Comparison of ENCODE assay signal across 12 cellular contexts in genomic region chr2:203360833-203361430, GRCh38. TPM values are rescaled to one million over a fixed set of nuclear protein-coding genes. Genes with fewer than 3 reads are reported as not detected.
DNase-seq lines count a peak whose midpoint lies in the region; ATAC-seq and TF ChIP-seq lines count a peak whose summit lies in the region.
"Had no signal": no experiment of that assay in that cellular context is flagged by ENCODE, and none has a peak within 500 bp of the region (broad histone marks: within the 10 kb centered on the region; RNA-seq: fewer than 3 reads in every experiment).

No MANE protein-coding gene starts in this region.

- TF ChIP-seq CTCF in gastroesophageal sphincter (IDR thresholded peaks at IDR 0.05), result no peak
- no peak for TF ChIP-seq CTCF in GM13977 (IDR thresholded peaks at IDR 0.05; ENCODE audit: extremely low read depth, insufficient read depth, missing control alignments)

- 50 to 56% methylated on average over 3 of the region's 3 CpGs for WGBS in gastroesophageal sphincter (ENCODE audit: low coverage in 1 of 2), 2 donors

- no peaks in the 10 kb centered on the region for H3K4me1 Mint-ChIP-seq in stimulated activated naive CD8-positive, alpha-beta T cell treated with anti-CD3 and anti-CD28 coated beads, Interleukin-15, amount 100 ng/mL, for 72 hours

- H3K9me3 ChIP-seq in gastroesophageal sphincter, result no peaks in the 10 kb centered on the region
- H3K9me3 ChIP-seq: sigmoid colon had no signal

- H3K27ac ChIP-seq in gastroesophageal sphincter, result peak overlapping the region; percentile 18 to 65 (median 58)
- H3K27ac ChIP-seq: neural progenitor cell had no signal

- TF ChIP-seq POLR2A in gastroesophageal sphincter (IDR thresholded peaks at IDR 0.05), result no peak

- H3K27me3 ChIP-seq in gastroesophageal sphincter, result no peaks in the 10 kb centered on the region
- H3K27me3 ChIP-seq: neural progenitor cell, sigmoid colon had no signal

- TF ChIP-seq EP300 in gastroesophageal sphincter (IDR thresholded peaks at IDR 0.05), result no peak

- no peak overlapping the region for H3K4me3 ChIP-seq in gastroesophageal sphincter
- H3K4me3 ChIP-seq: neural progenitor cell, sigmoid colon had no signal

- ATAC-seq in stimulated activated naive CD8-positive, alpha-beta T cell treated with anti-CD3 and anti-CD28 coated beads, Interleukin-15, Interleukin-2, amounts not matched to agents 100 U/mL and 50 U/mL, for 24 hours, result peak; percentile 14
- no peak for ATAC-seq in stimulated activated naive CD8-positive, alpha-beta T cell treated with anti-CD3 and anti-CD28 coated beads, Interleukin-15, amount 100 ng/mL, for 72 hours
- ATAC-seq in gastroesophageal sphincter, result peak; percentile 61
- ATAC-seq in HG02759 (IDR thresholded peaks at IDR 0.05; ENCODE audit: unreplicated experiment), result no peak
- ATAC-seq in GM18873 (IDR thresholded peaks at IDR 0.05; ENCODE audit: low FRiP score, unreplicated experiment), result no peak
- no peak for ATAC-seq in left lobe of liver

- H3K9me3 Mint-ChIP-seq in stimulated activated naive CD8-positive, alpha-beta T cell treated with anti-CD3 and anti-CD28 coated beads, Interleukin-15, amount 100 ng/mL, for 72 hours, result no peaks in the 10 kb centered on the region

- no peaks in the 10 kb centered on the region for H3K36me3 ChIP-seq in gastroesophageal sphincter
- H3K36me3 ChIP-seq: sigmoid colon had no signal

- no peak overlapping the region for H3K4me3 Mint-ChIP-seq in stimulated activated naive CD8-positive, alpha-beta T cell treated with anti-CD3 and anti-CD28 coated beads, Interleukin-15, amount 100 ng/mL, for 72 hours
- H3K4me3 Mint-ChIP-seq: neural progenitor cell had no signal

- no peak overlapping the region for H3K27ac Mint-ChIP-seq in stimulated activated naive CD8-positive, alpha-beta T cell treated with anti-CD3 and anti-CD28 coated beads, Interleukin-15, amount 100 ng/mL, for 72 hours
- H3K27ac Mint-ChIP-seq: neural progenitor cell had no signal

- no peak for DNase-seq in stimulated activated naive CD8-positive, alpha-beta T cell treated with anti-CD3 and anti-CD28 coated beads, Interleukin-15, Interleukin-2, amounts not matched to agents 100 U/mL and 50 U/mL, for 24 hours
- DNase-seq in stimulated activated naive CD8-positive, alpha-beta T cell treated with anti-CD3 and anti-CD28 coated beads, Interleukin-15, amount 100 ng/mL, for 72 hours, result no peak
- DNase-seq in NCI-H510A (lab: John Stamatoyannopoulos, UW), result peak; percentile 9
- DNase-seq in GM13977 (ENCODE audit: low spot score), result no peak
- DNase-seq in left lobe of liver (ENCODE audit: low spot score), result no peak
- DNase-seq: activated gamma-delta T cell; sigmoid colon; stimulated activated CD4-positive, alpha-beta T cell treated with anti-CD3 and anti-CD28 coated beads, Interleukin-4, amount 100 ng/mL, for 1 hour had no signal

- no peaks in the 10 kb centered on the region for H3K27me3 Mint-ChIP-seq in stimulated activated naive CD8-positive, alpha-beta T cell treated with anti-CD3 and anti-CD28 coated beads, Interleukin-15, amount 100 ng/mL, for 72 hours

- H3K4me1 ChIP-seq in gastroesophageal sphincter, result peaks cover 0 to 29% (median 11%) of the 10 kb centered on the region in 3 donors
- H3K4me1 ChIP-seq: neural progenitor cell had no signal

- in situ Hi-C loops in GM13977 (cut with MboI; ENCODE audit: low pct_unique_long_range_greater_than_20kb, low sequenced_read_pairs, unreplicated experiment), result no loop called here

RNA-seq across cellular contexts. Expression of gene ABI2, which starts 32.7 kb away (rescaled TPM):
- 10 to 100 TPM; 33.0 to 57.5 (median 45.0) TPM for total RNA-seq in gastroesophageal sphincter
- total RNA-seq in left lobe of liver, result 7.2 TPM

Comparison
In these comparisons a context has a peak if more than half of its experiments do, and no peak if none do; other contexts are left out.
1. ATAC-seq: peak in stimulated activated naive CD8-positive, alpha-beta T cell treated with anti-CD3 and anti-CD28 coated beads, Interleukin-15, Interleukin-2, amounts not matched to agents 100 U/mL and 50 U/mL, for 24 hours (single experiment) and gastroesophageal sphincter (single experiment); none in stimulated activated naive CD8-positive, alpha-beta T cell treated with anti-CD3 and anti-CD28 coated beads, Interleukin-15, amount 100 ng/mL, for 72 hours (single experiment), HG02759 (single experiment), GM18873 (single experiment) and left lobe of liver (single experiment).